Comparison of ENCODE assay signal across 1 cellular context in genomic region chr6:44332585-44332984, GRCh38.
TF ChIP-seq lines count a peak whose summit lies in the region.

No MANE protein-coding gene starts in this region.

TF ChIP-seq in K562, 482 proteins besides CTCF, POLR2A, EP300 and RAD21:
- peak; percentile 59 for TF ChIP-seq FOSL1 (tag; conservative IDR thresholded peaks at IDR 0.05)
- no peak for TF ChIP-seq MXD1 (CRISPR knock-in tag; IDR thresholded peaks at IDR 0.05; ENCODE audit: borderline replicate concordance, poor library complexity, severe bottlenecking)
- TF ChIP-seq, protein P1, sequence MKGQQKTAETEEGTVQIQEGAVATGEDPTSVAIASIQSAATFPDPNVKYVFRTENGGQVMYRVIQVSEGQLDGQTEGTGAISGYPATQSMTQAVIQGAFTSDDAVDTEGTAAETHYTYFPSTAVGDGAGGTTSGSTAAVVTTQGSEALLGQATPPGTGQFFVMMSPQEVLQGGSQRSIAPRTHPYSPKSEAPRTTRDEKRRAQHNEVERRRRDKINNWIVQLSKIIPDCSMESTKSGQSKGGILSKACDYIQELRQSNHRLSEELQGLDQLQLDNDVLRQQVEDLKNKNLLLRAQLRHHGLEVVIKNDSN (CRISPR knock-in tag; IDR thresholded peaks at IDR 0.05), result 0 out of 2 replicates have a peak, but pooled peaks have one; percentile 29
